Comparison of ENCODE assay signal across 18 cellular contexts in the genomic region with DNA sequence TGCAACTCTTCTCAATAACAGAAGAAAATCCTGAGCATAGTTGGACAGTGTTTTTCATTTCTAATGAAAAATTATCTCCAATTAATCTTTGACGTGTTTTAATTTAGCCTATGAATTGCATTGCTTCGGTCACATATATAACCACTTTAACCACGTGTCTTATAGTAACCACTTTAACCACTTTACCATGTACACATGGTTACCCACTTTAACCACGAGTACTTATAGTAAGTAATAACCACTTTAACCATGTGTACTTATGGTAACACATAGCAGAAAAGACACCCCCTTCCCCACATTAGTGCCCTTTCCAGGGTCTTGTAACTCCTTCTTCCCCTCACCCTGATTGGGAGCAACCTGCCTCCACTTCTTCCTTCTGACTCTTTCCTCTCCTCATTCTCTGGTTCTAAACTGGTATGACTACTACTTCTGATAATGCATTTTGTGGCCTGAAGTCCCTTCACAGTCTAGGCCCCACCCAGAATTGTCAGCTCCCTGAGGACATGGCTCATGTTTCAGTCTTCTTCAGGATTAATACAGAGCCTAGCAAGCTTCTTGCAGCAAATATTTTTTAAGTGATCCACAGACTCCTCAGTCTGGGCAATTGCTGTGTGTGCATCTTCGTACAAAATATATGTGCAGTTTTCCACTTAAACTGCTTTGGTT. TPM values are rescaled to one million over a fixed set of nuclear protein-coding genes. Genes with fewer than 3 reads are reported as not detected.
"Had no signal": no experiment of that assay in that cellular context is flagged by ENCODE, and none has a peak within 500 bp of the region (broad histone marks: within the 10 kb centered on the region; RNA-seq: fewer than 3 reads in every experiment).

No MANE protein-coding gene starts in this region.

- H3K36me3 ChIP-seq: adrenal gland, left ventricle myocardium inferior, prostate gland, upper lobe of left lung had no signal

- H3K4me3 ChIP-seq: adrenal gland, left ventricle myocardium inferior, mucosa of descending colon, prostate gland, smooth muscle cell, testis, upper lobe of left lung had no signal

- ATAC-seq: mucosa of descending colon, right cardiac atrium had no signal

- H3K27ac ChIP-seq: adrenal gland, left ventricle myocardium inferior, prostate gland, testis, upper lobe of left lung had no signal

- H3K9me3 ChIP-seq: adrenal gland, left ventricle myocardium inferior, mucosa of descending colon, prostate gland, testis, upper lobe of left lung had no signal

- H3K27me3 ChIP-seq: adrenal gland, testis, upper lobe of left lung had no signal

- DNase-seq: activated CD4-positive, alpha-beta T cell treated with anti-CD3 and anti-CD28 coated beads, Interleukin-2, amount 50 U/mL, for 4 hours; activated CD4-positive, CD25-positive, alpha-beta regulatory T cell treated with anti-CD3 and anti-CD28 coated beads, Interleukin-2, amount 50 U/mL, for 72 hours; activated naive CD4-positive, alpha-beta T cell treated with anti-CD3 and anti-CD28 coated beads, Interleukin-2, amount 10 ng/mL, durations not matched to agents 7 days and 5 days; activated T-cell treated with anti-CD3 and anti-CD28 coated beads for 4 hours; adrenal gland; hypothalamus; left ventricle myocardium inferior; mucosa of descending colon; natural killer cell; right cardiac atrium; stimulated activated CD4-positive, alpha-beta T cell treated with anti-CD3 and anti-CD28 coated beads, Interleukin-4, amount 100 ng/mL, for 4 hours; stimulated activated CD8-positive, alpha-beta memory T cell treated with anti-CD3 and anti-CD28 coated beads, Interleukin-4, amount 100 ng/mL, for 48 hours; testis; upper lobe of left lung had no signal

- H3K4me1 ChIP-seq: prostate gland, testis, upper lobe of left lung had no signal

RNA-seq across cellular contexts. Expression of a gene that starts 25.0 kb away (rescaled TPM):
- total RNA-seq: activated T-helper 2 cell treated with anti-CD3 and anti-CD28 coated beads, Interferon-gamma antibody, Interleukin-2, Interleukin-4, amounts not matched to agents 10 μg/mL and 5 μg/mL and 100 μg/mL, durations not matched to agents 14 hours and 24 hours and 36 hours; kidney epithelial cell; left ventricle myocardium inferior; natural killer cell; smooth muscle cell had no signal
